In the genomic region with DNA sequence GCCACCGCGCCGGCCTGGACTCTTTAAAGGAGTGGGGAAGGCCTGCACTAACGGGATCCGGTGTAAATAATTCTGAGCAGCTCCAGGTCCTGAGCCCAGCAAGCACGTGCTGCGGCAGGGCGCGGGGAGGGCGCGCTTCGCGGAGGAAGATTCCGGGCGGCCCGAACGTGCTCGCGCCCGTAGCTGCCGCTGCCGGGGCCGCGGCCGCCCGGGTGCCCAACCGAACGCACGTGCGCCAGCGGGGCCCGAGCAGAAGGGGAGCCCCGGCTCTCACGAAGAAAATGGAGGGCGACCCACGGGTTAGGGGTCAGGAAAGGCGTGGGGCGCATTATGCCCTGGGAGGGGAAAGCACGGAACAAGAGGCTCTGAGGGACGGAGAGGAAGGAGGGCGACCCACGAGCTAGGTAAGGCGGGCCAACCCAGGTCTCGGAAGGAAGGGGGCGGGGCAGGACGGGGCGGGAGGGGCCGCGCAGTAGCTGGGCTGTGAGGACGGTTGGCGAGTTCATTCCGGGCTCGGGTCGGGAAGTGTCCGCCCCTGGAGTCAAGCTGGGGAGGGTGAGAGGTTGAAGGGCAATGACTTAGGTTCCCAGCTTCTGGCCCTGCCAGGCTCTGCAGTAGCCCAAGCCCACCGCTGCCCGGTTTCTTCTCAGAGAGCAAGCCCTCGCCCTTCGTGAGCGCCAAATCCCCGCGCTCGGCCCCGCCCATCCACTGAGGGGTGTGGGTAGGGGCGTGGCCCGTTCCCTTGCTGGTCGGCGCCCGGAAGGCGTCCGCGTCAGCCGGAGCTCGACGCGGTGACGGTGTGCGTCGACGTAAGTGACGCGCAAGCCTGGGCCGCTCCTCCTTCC, we compare ENCODE assay signal across 8 cellular contexts. TPM values are rescaled to one million over a fixed set of nuclear protein-coding genes. Genes with fewer than 3 reads are reported as not detected.
DNase-seq lines count a peak whose midpoint lies in the region; ATAC-seq lines count a peak whose summit lies in the region.

Gene ZNF131, plus strand, starts transcription at position 195 of the 845 bp plus-strand sequence. CDS start 1,140 bp downstream, outside the sequence.

- ATAC-seq in GM19468 (IDR thresholded peaks at IDR 0.05; ENCODE audit: extremely low read depth, unreplicated experiment) = peak; percentile 96
- ATAC-seq in memory B cell (ENCODE audit: low read depth) = peak; percentile 86

- H3K9me3 ChIP-seq in CD8-positive, alpha-beta memory T cell (ENCODE audit: low read length) = no peaks in the 10 kb centered on the region
- no peaks in the 10 kb centered on the region for H3K9me3 ChIP-seq in effector memory CD4-positive, alpha-beta T cell (ENCODE audit: control insufficient read depth, low read length)

- H3K36me3 Mint-ChIP-seq in CD8-positive, alpha-beta memory T cell = peaks cover 4 to 38% (median 4%) of the 10 kb centered on the region in 3 donors
- H3K36me3 Mint-ChIP-seq in memory B cell = peaks cover 8% of the 10 kb centered on the region

- H3K27me3 Mint-ChIP-seq in CD8-positive, alpha-beta memory T cell = no peaks in the 10 kb centered on the region
- no peaks in the 10 kb centered on the region for H3K27me3 Mint-ChIP-seq in memory B cell

- CTCF ChIA-PET in CD8-positive, alpha-beta memory T cell (lab: Charles Lee) = interaction anchor here (0.8 to 9.0 kb wide), 23 partner anchors 11 to 364 kb away, joined by 3 to 121 read pairs (median 6); partner anchors contain the start of genes HMGCS1 and TMEM267
- CTCF ChIA-PET in activated CD8-positive, alpha-beta memory T cell treated with anti-CD3 and anti-CD28 coated beads for 36 hours (lab: Charles Lee) = interaction anchor here (1.0 to 3.5 kb wide), 10 partner anchors 9 to 363 kb away, joined by 3 to 20 read pairs (median 6); partner anchors contain the start of gene TMEM267

- peaks cover 8% of the 10 kb centered on the region for H3K36me3 ChIP-seq in CD8-positive, alpha-beta memory T cell (ENCODE audit: insufficient read depth, low read length)
- peaks cover 11% of the 10 kb centered on the region for H3K36me3 ChIP-seq in effector memory CD4-positive, alpha-beta T cell (ENCODE audit: control insufficient read depth, insufficient read depth, low read length)

- DNase-seq in CD8-positive, alpha-beta memory T cell = peak; percentile 94 to 99 (median 96)
- DNase-seq in HS-5 (ENCODE audit: low read depth) (peak; percentile 96), memory B cell (ENCODE audit: low spot score in 2 of 2) (peak; percentile 98 to 99)
- DNase-seq in NK-92 treated with Interleukin-12 subunit alpha and Interleukin-12 subunit beta, amount 100 ng/mL, for 24 hours (lab: John Stamatoyannopoulos, UW) = peak; percentile 92
- peak; percentile 91 to 94 (median 92) for DNase-seq in effector memory CD4-positive, alpha-beta T cell
- DNase-seq in stimulated activated CD8-positive, alpha-beta memory T cell treated with anti-CD3 and anti-CD28 coated beads, Interleukin-12 subunit alpha, Interleukin-12 subunit beta, amount 100 ng/mL, for 24 hours (ENCODE audit: extremely low read depth) = peak; percentile 89

- no peaks in the 10 kb centered on the region for H3K9me3 Mint-ChIP-seq in CD8-positive, alpha-beta memory T cell
- no peaks in the 10 kb centered on the region for H3K9me3 Mint-ChIP-seq in memory B cell

- H3K27me3 ChIP-seq in CD8-positive, alpha-beta memory T cell (ENCODE audit: insufficient read depth, low read length, poor library complexity, severe bottlenecking) = no peaks in the 10 kb centered on the region
- H3K27me3 ChIP-seq in effector memory CD4-positive, alpha-beta T cell (replicated peaks; ENCODE audit: control insufficient read depth, insufficient read depth, low read length, poor library complexity, severe bottlenecking) = no peaks in the 10 kb centered on the region

- peak within 1 kb of the TSS; percentile 90 to 99 (median 93) for H3K4me3 Mint-ChIP-seq in CD8-positive, alpha-beta memory T cell
- peak within 1 kb of the TSS; percentile 93 for H3K4me3 Mint-ChIP-seq in memory B cell

- H3K4me3 ChIP-seq in CD8-positive, alpha-beta memory T cell (ENCODE audit: low read length) = peak within 1 kb of the TSS; percentile 89
- H3K4me3 ChIP-seq in effector memory CD4-positive, alpha-beta T cell (ENCODE audit: insufficient read depth, low read depth, low read length, poor library complexity, severe bottlenecking) = peak within 1 kb of the TSS; percentile 78

- peaks cover 45% of the 10 kb centered on the region for H3K4me1 ChIP-seq in CD8-positive, alpha-beta memory T cell (ENCODE audit: insufficient read depth, low read length)
- peaks cover 17% of the 10 kb centered on the region for H3K4me1 ChIP-seq in effector memory CD4-positive, alpha-beta T cell (ENCODE audit: control insufficient read depth, insufficient read depth, low read length, poor library complexity, severe bottlenecking)

- H3K27ac Mint-ChIP-seq in CD8-positive, alpha-beta memory T cell = peak within 1 kb of the TSS; percentile 84 to 99 (median 96)
- H3K27ac Mint-ChIP-seq in memory B cell = peak within 1 kb of the TSS; percentile 97

- H3K4me1 Mint-ChIP-seq in CD8-positive, alpha-beta memory T cell = peaks cover 33 to 43% (median 40%) of the 10 kb centered on the region in 3 donors
- peaks cover 12% of the 10 kb centered on the region for H3K4me1 Mint-ChIP-seq in memory B cell

- peak within 1 kb of the TSS; percentile 97 for H3K27ac ChIP-seq in CD8-positive, alpha-beta memory T cell (ENCODE audit: low read depth, low read length)
- H3K27ac ChIP-seq in effector memory CD4-positive, alpha-beta T cell (ENCODE audit: insufficient read depth, low read length, poor library complexity, severe bottlenecking) = peak within 1 kb of the TSS; percentile 92

- POLR2A ChIA-PET in CD8-positive, alpha-beta memory T cell (lab: Charles Lee) = interaction anchor here (0.5 to 3.7 kb wide), 30 partner anchors 12 to 1217 kb away, joined by 3 to 57 read pairs (median 6); partner anchors contain the start of genes ANXA2R, HMGCS1, RIMOC1 and TMEM267
- POLR2A ChIA-PET in activated CD8-positive, alpha-beta memory T cell treated with anti-CD3 and anti-CD28 coated beads for 36 hours (lab: Charles Lee) = interaction anchor here (0.6 to 2.2 kb wide), 18 partner anchors 8 to 483 kb away, joined by 3 to 12 read pairs (median 5); partner anchors contain the start of genes ANXA2R, HMGCS1, NIM1K and NNT

RNA-seq across cellular contexts. Expression of gene ZNF131, which starts in this region (rescaled TPM):
- total RNA-seq in CD8-positive, alpha-beta memory T cell = 10 to 100 TPM; 39.2 to 39.5 TPM
- 63.9 TPM for polyA plus RNA-seq in CD8-positive, alpha-beta memory T cell
- total RNA-seq in activated CD8-positive, alpha-beta memory T cell treated with anti-CD3 and anti-CD28 coated beads for 36 hours = 10 to 100 TPM; 34.2 to 34.7 TPM

Comparison
In these comparisons a context has a peak if more than half of its experiments do, and no peak if none do; other contexts are left out.
1. Peak in every context shown above with its lines: DNase-seq, ATAC-seq, H3K4me3 ChIP-seq and H3K27ac ChIP-seq.